Comparison of ENCODE assay signal across 32 cellular contexts in genomic region chr21:20537162-20537561, GRCh38.
"Had no signal": no experiment of that assay in that cellular context is flagged by ENCODE, and none has a peak within 500 bp of the region (broad histone marks: within the 10 kb centered on the region; RNA-seq: fewer than 3 reads in every experiment).

No MANE protein-coding gene starts in this region.

- ATAC-seq: activated naive CD4-positive, alpha-beta T cell treated with anti-CD3 and anti-CD28 coated beads, Interleukin-2, amount 50 U/mL, for 72 hours; activated naive CD8-positive, alpha-beta T cell treated with anti-CD3 and anti-CD28 coated beads, Interleukin-2, amount 50 U/mL, for 24 hours; activated T-cell treated with anti-CD3 and anti-CD28 coated beads, Interleukin-2, amount 50 U/mL, for 4 hours; activated T-cell treated with anti-CD3 and anti-CD28 coated beads, Interleukin-2, amount 50 U/mL, for 72 hours; activated T-helper 17 cell treated with anti-CD3 and anti-CD28 coated beads, Interleukin-2, amount 50 U/mL, for 72 hours; body of pancreas had no signal

- H3K4me3 ChIP-seq: adrenal gland, ascending aorta, body of pancreas, breast epithelium, cardiac muscle cell had no signal

- DNase-seq: activated effector memory CD4-positive, alpha-beta T cell treated with anti-CD3 and anti-CD28 coated beads, Interleukin-2, amount 50 U/mL, for 16 hours; activated effector memory CD4-positive, alpha-beta T cell treated with Interleukin-2 at 50 U/mL for 16 hours; activated gamma-delta T cell; activated gamma-delta T cell treated with Interleukin-2 at 50 U/mL for 16 hours; activated naive CD4-positive, alpha-beta T cell; activated naive CD4-positive, alpha-beta T cell treated with anti-CD3 and anti-CD28 coated beads for 36 hours; activated naive CD4-positive, alpha-beta T cell treated with anti-CD3 and anti-CD28 coated beads, Interleukin-2, amount 10 ng/mL, durations not matched to agents 7 days and 5 days; activated naive CD4-positive, alpha-beta T cell treated with anti-CD3 and anti-CD28 coated beads, Interleukin-2, amount 50 U/mL, for 16 hours; activated naive CD4-positive, alpha-beta T cell treated with Interleukin-2 at 50 U/mL for 16 hours; activated naive CD8-positive, alpha-beta T cell treated with anti-CD3 and anti-CD28 coated beads for 36 hours; activated naive CD8-positive, alpha-beta T cell treated with anti-CD3 and anti-CD28 coated beads, Interleukin-2, amount 10 ng/mL, durations not matched to agents 7 days and 5 days; activated naive CD8-positive, alpha-beta T cell treated with anti-CD3 and anti-CD28 coated beads, Interleukin-2, amount 50 U/mL, for 24 hours; activated T-cell treated with anti-CD3 and anti-CD28 coated beads, Interleukin-2, amount 50 U/mL, for 1 hour; activated T-cell treated with anti-CD3 and anti-CD28 coated beads, Interleukin-2, amount 50 U/mL, for 24 hours; activated T-cell treated with anti-CD3 and anti-CD28 coated beads, Interleukin-2, amount 50 U/mL, for 4 hours; activated T-cell treated with anti-CD3 and anti-CD28 coated beads, Interleukin-2, amount 50 U/mL, for 48 hours; activated T-cell treated with anti-CD3 and anti-CD28 coated beads, Interleukin-2, amount 50 U/mL, for 72 hours; adrenal gland; amniotic stem cell; amygdala; anterior cingulate cortex; body of pancreas; brain microvascular endothelial cell; caudate nucleus; central memory CD4-positive, alpha-beta T cell; cerebellar nuclear complex had no signal

- H3K4me1 ChIP-seq: adrenal gland, ascending aorta, body of pancreas, breast epithelium had no signal

- FAIRE-seq: astrocyte had no signal

- H3K27me3 ChIP-seq: adrenal gland, ascending aorta, body of pancreas, brain microvascular endothelial cell, breast epithelium, cardiac muscle cell had no signal

- H3K36me3 ChIP-seq: adrenal gland, ascending aorta, brain microvascular endothelial cell, breast epithelium, cardiac muscle cell had no signal

- H3K9me3 ChIP-seq: adrenal gland, ascending aorta, body of pancreas, breast epithelium had no signal

- H3K27ac ChIP-seq: adrenal gland, ascending aorta, body of pancreas, brain microvascular endothelial cell, breast epithelium, cardiac muscle cell had no signal
